8 cellular contexts compared by ENCODE assay signal in genomic region chr13:20525601-20526544, GRCh38. TPM values are rescaled to one million over a fixed set of nuclear protein-coding genes. Genes with fewer than 3 reads are reported as not detected.
DNase-seq lines count a peak whose midpoint lies in the region; ATAC-seq and TF ChIP-seq lines count a peak whose summit lies in the region.

TSS of gene CRYL1 (minus strand) at chr13:20525857. CDS start at chr13:20525794, 63 bp downstream.

- peak within 1 kb of the TSS; percentile 48 for H3K27ac ChIP-seq in RWPE2 (ENCODE audit: poor library complexity, severe bottlenecking)

- H3K36me3 ChIP-seq in RWPE2 (ENCODE audit: low read depth) = no peaks in the 10 kb centered on the region

- H3K27me3 Mint-ChIP-seq in Calu3 (ENCODE audit: unreplicated experiment) = no peaks in the 10 kb centered on the region
- no peaks in the 10 kb centered on the region for H3K27me3 Mint-ChIP-seq in activated T-helper 2 cell treated with anti-CD3 and anti-CD28 coated beads, Interferon-gamma antibody, Interleukin-2, Interleukin-4, amounts not matched to agents 10 μg/mL and 5 μg/mL and 100 μg/mL, durations not matched to agents 14 hours and 24 hours and 36 hours (ENCODE audit: low read depth)
- peaks cover 0 to 7% of the 10 kb centered on the region in 2 donors for H3K27me3 Mint-ChIP-seq in natural killer cell treated with Interleukin-12 subunit alpha and Interleukin-12 subunit beta and Interleukin-15 and Interleukin-18, amount 100 ng/mL, for 72 hours

- DNase-seq in Calu3 (peak; percentile 52), HuH-7.5 (ENCODE audit: low spot score) (peak; percentile 59), RWPE2 (ENCODE audit: low spot score) (no peak), fibroblast of pulmonary artery (ENCODE audit: low read depth) (peak; percentile 65)
- peak; percentile 60 for DNase-seq in activated T-helper 2 cell treated with anti-CD3 and anti-CD28 coated beads, Interferon-gamma antibody, Interleukin-2, Interleukin-4, amounts not matched to agents 10 μg/mL and 5 μg/mL and 100 μg/mL, durations not matched to agents 14 hours and 24 hours and 36 hours (ENCODE audit: low spot score)
- DNase-seq in natural killer cell treated with Interleukin-12 subunit alpha and Interleukin-12 subunit beta and Interleukin-15 and Interleukin-18, amount 100 ng/mL, for 72 hours (ENCODE audit: low spot score) = peak; percentile 80
- peak; percentile 70 for DNase-seq in stimulated activated naive CD4-positive, alpha-beta T cell treated with Interleukin-2 at 50 U/mL for 16 hours (lab: John Stamatoyannopoulos, UW)

- no peaks in the 10 kb centered on the region for H3K9me3 ChIP-seq in RWPE2 (ENCODE audit: severe bottlenecking)

- no peak for TF ChIP-seq CTCF in Calu3 (IDR thresholded peaks at IDR 0.05; ENCODE audit: unreplicated experiment)
- no peak for TF ChIP-seq CTCF in RWPE2 (IDR thresholded peaks at IDR 0.05; ENCODE audit: poor library complexity, severe bottlenecking)
- no peak for TF ChIP-seq CTCF in fibroblast of pulmonary artery (IDR thresholded peaks at IDR 0.05; ENCODE audit: low read length, missing control alignments)

- intact Hi-C loops in Calu3 (cut with micrococcal nuclease; ENCODE audit: unreplicated experiment) = no loop called here
- intact Hi-C loops in activated T-helper 2 cell treated with anti-CD3 and anti-CD28 coated beads, Interferon-gamma antibody, Interleukin-2, Interleukin-4, amounts not matched to agents 10 μg/mL and 5 μg/mL and 100 μg/mL, durations not matched to agents 14 hours and 24 hours and 36 hours (cut with micrococcal nuclease) = loop anchor here (2.0 to 10.0 kb wide), 2 partner anchors 41 to 179 kb away; partner anchors contain the start of genes IFT88 and IL17D

- peak within 1 kb of the TSS; percentile 75 for H3K4me3 Mint-ChIP-seq in Calu3 (ENCODE audit: low read depth, unreplicated experiment)
- peak within 1 kb of the TSS; percentile 83 for H3K4me3 Mint-ChIP-seq in activated T-helper 2 cell treated with anti-CD3 and anti-CD28 coated beads, Interferon-gamma antibody, Interleukin-2, Interleukin-4, amounts not matched to agents 10 μg/mL and 5 μg/mL and 100 μg/mL, durations not matched to agents 14 hours and 24 hours and 36 hours (ENCODE audit: low read depth)
- H3K4me3 Mint-ChIP-seq in natural killer cell treated with Interleukin-12 subunit alpha and Interleukin-12 subunit beta and Interleukin-15 and Interleukin-18, amount 100 ng/mL, for 72 hours = peak within 1 kb of the TSS; percentile 88

- no peaks in the 10 kb centered on the region for H3K4me1 ChIP-seq in RWPE2 (ENCODE audit: insufficient read depth, poor library complexity, severe bottlenecking)

- ATAC-seq in GM21423 (IDR thresholded peaks at IDR 0.05; ENCODE audit: unreplicated experiment) (peak; percentile 68), RWPE2 (ENCODE audit: low read depth) (peak; percentile 85)
- ATAC-seq in natural killer cell treated with Interleukin-12 subunit alpha and Interleukin-12 subunit beta and Interleukin-15 and Interleukin-18, amount 100 ng/mL, for 72 hours = peak; percentile 94 to 97

- H3K4me3 ChIP-seq in RWPE2 (ENCODE audit: severe bottlenecking) = peak within 1 kb of the TSS; percentile 87
- H3K4me3 ChIP-seq in fibroblast of pulmonary artery (replicated peaks; ENCODE audit: low read depth, low read length) = peak within 1 kb of the TSS; percentile 75

- H3K9me3 Mint-ChIP-seq in Calu3 (ENCODE audit: low read depth, unreplicated experiment) = no peaks in the 10 kb centered on the region
- peaks cover 8% of the 10 kb centered on the region for H3K9me3 Mint-ChIP-seq in activated T-helper 2 cell treated with anti-CD3 and anti-CD28 coated beads, Interferon-gamma antibody, Interleukin-2, Interleukin-4, amounts not matched to agents 10 μg/mL and 5 μg/mL and 100 μg/mL, durations not matched to agents 14 hours and 24 hours and 36 hours
- no peaks in the 10 kb centered on the region for H3K9me3 Mint-ChIP-seq in natural killer cell treated with Interleukin-12 subunit alpha and Interleukin-12 subunit beta and Interleukin-15 and Interleukin-18, amount 100 ng/mL, for 72 hours

- peaks cover 17% of the 10 kb centered on the region for H3K36me3 Mint-ChIP-seq in Calu3 (ENCODE audit: insufficient read depth, unreplicated experiment)
- H3K36me3 Mint-ChIP-seq in activated T-helper 2 cell treated with anti-CD3 and anti-CD28 coated beads, Interferon-gamma antibody, Interleukin-2, Interleukin-4, amounts not matched to agents 10 μg/mL and 5 μg/mL and 100 μg/mL, durations not matched to agents 14 hours and 24 hours and 36 hours (ENCODE audit: low read depth) = no peaks in the 10 kb centered on the region
- no peaks in the 10 kb centered on the region for H3K36me3 Mint-ChIP-seq in natural killer cell treated with Interleukin-12 subunit alpha and Interleukin-12 subunit beta and Interleukin-15 and Interleukin-18, amount 100 ng/mL, for 72 hours

- H3K27me3 ChIP-seq in RWPE2 (ENCODE audit: insufficient read depth, poor library complexity, severe bottlenecking) = no peaks in the 10 kb centered on the region

- CTCF ChIA-PET in Calu3 (lab: Charles Lee) = no interaction called here

- no TSS peak for BruUV-seq in Calu3 (replicated peaks; lab: Mats Ljungman, UMichigan)

- no peaks in the 10 kb centered on the region for H3K4me1 Mint-ChIP-seq in Calu3 (ENCODE audit: low read depth, unreplicated experiment)
- peaks cover 21% of the 10 kb centered on the region for H3K4me1 Mint-ChIP-seq in activated T-helper 2 cell treated with anti-CD3 and anti-CD28 coated beads, Interferon-gamma antibody, Interleukin-2, Interleukin-4, amounts not matched to agents 10 μg/mL and 5 μg/mL and 100 μg/mL, durations not matched to agents 14 hours and 24 hours and 36 hours (ENCODE audit: low read depth)
- peaks cover 17% of the 10 kb centered on the region in 2 donors for H3K4me1 Mint-ChIP-seq in natural killer cell treated with Interleukin-12 subunit alpha and Interleukin-12 subunit beta and Interleukin-15 and Interleukin-18, amount 100 ng/mL, for 72 hours (ENCODE audit: low read depth in 2 of 2)

- peak within 1 kb of the TSS; percentile 61 for H3K27ac Mint-ChIP-seq in Calu3 (ENCODE audit: unreplicated experiment)
- peak within 1 kb of the TSS; percentile 89 for H3K27ac Mint-ChIP-seq in activated T-helper 2 cell treated with anti-CD3 and anti-CD28 coated beads, Interferon-gamma antibody, Interleukin-2, Interleukin-4, amounts not matched to agents 10 μg/mL and 5 μg/mL and 100 μg/mL, durations not matched to agents 14 hours and 24 hours and 36 hours
- H3K27ac Mint-ChIP-seq in natural killer cell treated with Interleukin-12 subunit alpha and Interleukin-12 subunit beta and Interleukin-15 and Interleukin-18, amount 100 ng/mL, for 72 hours = peak within 1 kb of the TSS; percentile 84 to 90

RNA-seq across cellular contexts. Expression of gene CRYL1, which starts in this region (rescaled TPM):
- 12.2 TPM in 2 replicates for total RNA-seq in Calu3 (2022)
- 8.7 TPM in 2 replicates for total RNA-seq in activated T-helper 2 cell treated with anti-CD3 and anti-CD28 coated beads, Interferon-gamma antibody, Interleukin-2, Interleukin-4, amounts not matched to agents 10 μg/mL and 5 μg/mL and 100 μg/mL, durations not matched to agents 14 hours and 24 hours and 36 hours
- total RNA-seq in natural killer cell treated with Interleukin-12 subunit alpha and Interleukin-12 subunit beta and Interleukin-15 and Interleukin-18, amount 100 ng/mL, for 72 hours = 1 to 10 TPM; 5.2 to 9.0 TPM
